In genomic region chr3:156811092-156811862, GRCh38 we compare ENCODE assay signal across 12 cellular contexts. TPM values are rescaled to one million over a fixed set of nuclear protein-coding genes. Genes with fewer than 3 reads are reported as not detected.
DNase-seq lines count a peak whose midpoint lies in the region; ATAC-seq and TF ChIP-seq lines count a peak whose summit lies in the region.
"Had no signal": no experiment of that assay in that cellular context is flagged by ENCODE, and none has a peak within 500 bp of the region (broad histone marks: within the 10 kb centered on the region; RNA-seq: fewer than 3 reads in every experiment).

No MANE protein-coding gene starts in this region.

- no peaks in the 10 kb centered on the region for H3K36me3 ChIP-seq in mucosa of descending colon (ENCODE audit: low read depth)

- no peaks in the 10 kb centered on the region for H3K9me3 Mint-ChIP-seq in MCF 10A (ENCODE audit: unreplicated experiment)
- H3K9me3 Mint-ChIP-seq: central memory CD8-positive, alpha-beta T cell had no signal

- ATAC-seq in mucosa of descending colon (peak; percentile 78), GM21367 (IDR thresholded peaks at IDR 0.05; ENCODE audit: unreplicated experiment) (no peak)

- intact Hi-C loops in MCF 10A (cut with micrococcal nuclease) (no loop called here), mucosa of descending colon (cut with DNase I, micrococcal nuclease) (loop anchor here in 1 of 2 donors (10.0 kb wide), 1 partner anchor 256 kb away; the partner anchor contains the start of gene SSR3)

- H3K36me3 Mint-ChIP-seq in MCF 10A (ENCODE audit: insufficient read depth, unreplicated experiment) = peaks cover 6% of the 10 kb centered on the region

- DNase-seq in EH (ENCODE audit: low read depth) = peak; percentile 55
- DNase-seq in LoVo (ENCODE audit: low spot score) = peak; percentile 60
- DNase-seq in MCF 10A (ENCODE audit: unreplicated experiment) = peak; percentile 22
- DNase-seq in mucosa of descending colon = peak in 1 of 3 donors; percentile 37
- DNase-seq in NCI-H2029 (lab: John Stamatoyannopoulos, UW) = no peak
- DNase-seq in medulla oblongata (ENCODE audit: extremely low spot score) = no peak
- no peak for DNase-seq in mesenteric fat pad (ENCODE audit: low spot score)
- DNase-seq: H7, hypothalamus, NCI-H1105 had no signal

- CTCF ChIA-PET in MCF 10A (lab: Yijun Ruan, JAX) = interaction anchor here (0.6 to 1.0 kb wide), 2 partner anchors 132 to 272 kb away, joined by 3 to 7 read pairs; no protein-coding TSS in a partner anchor

- H3K4me3 Mint-ChIP-seq in MCF 10A (ENCODE audit: unreplicated experiment) = no peak overlapping the region
- H3K4me3 Mint-ChIP-seq: central memory CD8-positive, alpha-beta T cell had no signal

- peaks cover 36% of the 10 kb centered on the region for H3K4me1 Mint-ChIP-seq in MCF 10A (ENCODE audit: insufficient read depth, unreplicated experiment)

- H3K4me3 ChIP-seq in mucosa of descending colon = no peak overlapping the region

- TF ChIP-seq CTCF in MCF 10A (IDR thresholded peaks at IDR 0.05; ENCODE audit: unreplicated experiment) (no peak), mucosa of descending colon (IDR thresholded peaks at IDR 0.05) (no peak)

- BruUV-seq in MCF 10A (replicated peaks; lab: Mats Ljungman, UMichigan) = no TSS peak

- H3K27me3 Mint-ChIP-seq in MCF 10A (ENCODE audit: insufficient read depth, unreplicated experiment) = no peaks in the 10 kb centered on the region
- H3K27me3 Mint-ChIP-seq: central memory CD8-positive, alpha-beta T cell had no signal

- peak overlapping the region; percentile 70 for H3K27ac Mint-ChIP-seq in MCF 10A (ENCODE audit: low read depth, unreplicated experiment)

- H3K4me1 ChIP-seq in mucosa of descending colon (ENCODE audit: low read depth) = peaks cover 26% of the 10 kb centered on the region

- POLR2A ChIA-PET in MCF 10A (lab: Yijun Ruan, JAX) = interaction anchor here (1.3 to 3.7 kb wide), 8 partner anchors 9 to 257 kb away, joined by 4 to 68 read pairs (median 14); partner anchors contain the start of genes LEKR1, SSR3 and TIPARP

- H3K9me3 ChIP-seq in mucosa of descending colon = no peaks in the 10 kb centered on the region

RNA-seq across cellular contexts. Expression of gene LEKR1, which starts 14.9 kb away (rescaled TPM):
- total RNA-seq in MCF 10A (2022) (1.3 and 2.2 TPM in 2 replicates), mucosa of descending colon (1 to 10 TPM; 1.9 to 3.5 (median 1.9) TPM), mesenteric fat pad (1.2 TPM)

Comparison
In these comparisons a context has a peak if more than half of its experiments do, and no peak if none do; other contexts are left out.
1. DNase-seq: peak in EH (single experiment), LoVo (single experiment) and MCF 10A (single experiment); none in NCI-H2029 (single experiment), medulla oblongata (single experiment) and mesenteric fat pad (single experiment).